In genomic region chr6:38571721-38572120, GRCh38 we compare ENCODE assay signal across 15 cellular contexts.
A peak's percentile ranks its signal among the peaks of the same experiment; 100 is the strongest.
DNase-seq lines count a peak whose midpoint lies in the region; ATAC-seq and TF ChIP-seq lines count a peak whose summit lies in the region.
"Had no signal": no experiment of that assay in that cellular context is flagged by ENCODE, and none has a peak within 500 bp of the region (broad histone marks: within the 10 kb centered on the region; RNA-seq: fewer than 3 reads in every experiment).

No MANE protein-coding gene starts in this region.

- no peaks in the 10 kb centered on the region for H3K27me3 Mint-ChIP-seq in activated T-cell treated with anti-CD3 and anti-CD28 coated beads, Interleukin-2, amount 50 U/mL, for 72 hours (ENCODE audit: low read depth)
- H3K27me3 Mint-ChIP-seq in T-cell = no peaks in the 10 kb centered on the region
- no peaks in the 10 kb centered on the region for H3K27me3 Mint-ChIP-seq in stimulated activated naive CD8-positive, alpha-beta T cell treated with anti-CD3 and anti-CD28 coated beads, Interleukin-15, amount 100 ng/mL, for 72 hours

- H3K36me3 ChIP-seq in gastrocnemius medialis = no peaks in the 10 kb centered on the region
- H3K36me3 ChIP-seq: upper lobe of right lung had no signal

- CTCF ChIA-PET in T-cell (lab: Charles Lee) = interaction anchor here in 1 of 2 donors (0.6 to 2.1 kb wide), 6 partner anchors 11 to 879 kb away, joined by 3 to 6 read pairs (median 4); no protein-coding TSS in a partner anchor

- no peak overlapping the region for H3K4me3 ChIP-seq in gastrocnemius medialis
- H3K4me3 ChIP-seq: esophagus muscularis mucosa, upper lobe of right lung had no signal

- H3K36me3 Mint-ChIP-seq in activated T-cell treated with anti-CD3 and anti-CD28 coated beads, Interleukin-2, amount 50 U/mL, for 72 hours (ENCODE audit: insufficient read depth in 2 of 2) = no peaks in the 10 kb centered on the region
- H3K36me3 Mint-ChIP-seq in T-cell = peaks cover 37% of the 10 kb centered on the region
- H3K36me3 Mint-ChIP-seq: WTC11 had no signal

- no peak for TF ChIP-seq CTCF in gastrocnemius medialis (IDR thresholded peaks at IDR 0.05 in 4 of 5, conservative IDR thresholded peaks at IDR 0.05 in 1 of 5)

- no peaks in the 10 kb centered on the region for H3K27me3 ChIP-seq in gastrocnemius medialis
- H3K27me3 ChIP-seq: esophagus muscularis mucosa, upper lobe of right lung had no signal

- no peak for DNase-seq in activated T-cell treated with anti-CD3 and anti-CD28 coated beads, Interleukin-2, amount 50 U/mL, for 72 hours
- DNase-seq in activated T-cell treated with anti-CD3 and anti-CD28 coated beads for 4 hours (no peak), T-cell (no peak), dermis blood vessel endothelial cell (peak; percentile 6), gastrocnemius medialis (no peak), UCSD-AML1 (lab: John Stamatoyannopoulos, UW; ENCODE audit: unreplicated experiment) (no peak)
- DNase-seq in stimulated activated naive CD8-positive, alpha-beta T cell treated with anti-CD3 and anti-CD28 coated beads, Interleukin-15, amount 100 ng/mL, for 72 hours = no peak
- DNase-seq: ACHN, Calu3, IMR-90, NCI-H82, upper lobe of right lung had no signal

- in situ Hi-C loops in gastrocnemius medialis (cut with MboI; ENCODE audit: low sequenced_read_pairs in 4 of 4) = no loop called here

- H3K9me3 Mint-ChIP-seq in activated T-cell treated with anti-CD3 and anti-CD28 coated beads, Interleukin-2, amount 50 U/mL, for 72 hours = no peaks in the 10 kb centered on the region
- H3K9me3 Mint-ChIP-seq in T-cell = no peaks in the 10 kb centered on the region
- H3K9me3 Mint-ChIP-seq in stimulated activated naive CD8-positive, alpha-beta T cell treated with anti-CD3 and anti-CD28 coated beads, Interleukin-15, amount 100 ng/mL, for 72 hours = no peaks in the 10 kb centered on the region
- H3K9me3 Mint-ChIP-seq: WTC11 had no signal

- POLR2A ChIA-PET in T-cell (lab: Charles Lee) = no interaction called here

- H3K4me1 ChIP-seq in gastrocnemius medialis = peaks cover 0 to 9% of the 10 kb centered on the region in 2 donors

- H3K4me1 Mint-ChIP-seq in activated T-cell treated with anti-CD3 and anti-CD28 coated beads, Interleukin-2, amount 50 U/mL, for 72 hours (ENCODE audit: low read depth) = peaks cover 25% of the 10 kb centered on the region
- H3K4me1 Mint-ChIP-seq in T-cell = peaks cover 23 to 28% (median 24%) of the 10 kb centered on the region in 3 donors
- H3K4me1 Mint-ChIP-seq in stimulated activated naive CD8-positive, alpha-beta T cell treated with anti-CD3 and anti-CD28 coated beads, Interleukin-15, amount 100 ng/mL, for 72 hours = peaks cover 20% of the 10 kb centered on the region

- H3K27ac ChIP-seq in gastrocnemius medialis = no peak overlapping the region
- H3K27ac ChIP-seq: esophagus muscularis mucosa, upper lobe of right lung had no signal

- peak overlapping the region; percentile 43 to 96 for H3K4me3 Mint-ChIP-seq in activated T-cell treated with anti-CD3 and anti-CD28 coated beads, Interleukin-2, amount 50 U/mL, for 72 hours
- peak overlapping the region; percentile 57 to 60 (median 57) for H3K4me3 Mint-ChIP-seq in T-cell
- peak overlapping the region; percentile 67 to 68 for H3K4me3 Mint-ChIP-seq in stimulated activated naive CD8-positive, alpha-beta T cell treated with anti-CD3 and anti-CD28 coated beads, Interleukin-15, amount 100 ng/mL, for 72 hours
- H3K4me3 Mint-ChIP-seq: WTC11 had no signal

- peak overlapping the region; percentile 99 for H3K27ac Mint-ChIP-seq in activated T-cell treated with anti-CD3 and anti-CD28 coated beads, Interleukin-2, amount 50 U/mL, for 72 hours
- peak overlapping the region; percentile 91 to 95 for H3K27ac Mint-ChIP-seq in T-cell
- H3K27ac Mint-ChIP-seq in stimulated activated naive CD8-positive, alpha-beta T cell treated with anti-CD3 and anti-CD28 coated beads, Interleukin-15, amount 100 ng/mL, for 72 hours = peak overlapping the region; percentile 37 to 91
- H3K27ac Mint-ChIP-seq: WTC11 had no signal

- peak; percentile 54 to 56 for ATAC-seq in activated T-cell treated with anti-CD3 and anti-CD28 coated beads, Interleukin-2, amount 50 U/mL, for 72 hours (replicated peaks in 1 of 2)
- ATAC-seq in T-cell (replicated peaks in 1 of 4) (peak; percentile 20 to 41 (median 29)), gastrocnemius medialis (no peak), GM19463 (IDR thresholded peaks at IDR 0.05; ENCODE audit: unreplicated experiment) (no peak)
- peak; percentile 41 for ATAC-seq in stimulated activated naive CD8-positive, alpha-beta T cell treated with anti-CD3 and anti-CD28 coated beads, Interleukin-15, amount 100 ng/mL, for 72 hours
- ATAC-seq: WTC11 had no signal

- no peaks in the 10 kb centered on the region for H3K9me3 ChIP-seq in gastrocnemius medialis
- H3K9me3 ChIP-seq: esophagus muscularis mucosa, upper lobe of right lung had no signal

- no peak for TF ChIP-seq POLR2A in gastrocnemius medialis (IDR thresholded peaks at IDR 0.05)

- intact Hi-C loops in gastrocnemius medialis (cut with DNase I; ENCODE audit: low total_unique reads) = no loop called here

Comparison
In these comparisons a context has a peak if more than half of its experiments do, and no peak if none do; other contexts are left out.
1. ATAC-seq: peak in activated T-cell treated with anti-CD3 and anti-CD28 coated beads, Interleukin-2, amount 50 U/mL, for 72 hours (2 of 2), T-cell (4 of 4) and stimulated activated naive CD8-positive, alpha-beta T cell treated with anti-CD3 and anti-CD28 coated beads, Interleukin-15, amount 100 ng/mL, for 72 hours (single experiment); none in gastrocnemius medialis (0 of 2) and GM19463 (single experiment).
2. Peak in every context shown above with its lines, with median percentiles within 50 percentile points of each other: H3K27ac Mint-ChIP-seq and H3K4me3 Mint-ChIP-seq.